1 cellular context compared by ENCODE assay signal in genomic region chr22:42633013-42633412, GRCh38.
TF ChIP-seq lines count a peak whose summit lies in the region.

No MANE protein-coding gene starts in this region.

TF ChIP-seq in GM12878, 131 proteins besides CTCF, POLR2A, EP300 and RAD21:
- no peak for TF ChIP-seq RAD51 (IDR thresholded peaks at IDR 0.05)
- no peak for TF ChIP-seq IKZF2 (IDR thresholded peaks at IDR 0.05)
- TF ChIP-seq, protein P1, sequence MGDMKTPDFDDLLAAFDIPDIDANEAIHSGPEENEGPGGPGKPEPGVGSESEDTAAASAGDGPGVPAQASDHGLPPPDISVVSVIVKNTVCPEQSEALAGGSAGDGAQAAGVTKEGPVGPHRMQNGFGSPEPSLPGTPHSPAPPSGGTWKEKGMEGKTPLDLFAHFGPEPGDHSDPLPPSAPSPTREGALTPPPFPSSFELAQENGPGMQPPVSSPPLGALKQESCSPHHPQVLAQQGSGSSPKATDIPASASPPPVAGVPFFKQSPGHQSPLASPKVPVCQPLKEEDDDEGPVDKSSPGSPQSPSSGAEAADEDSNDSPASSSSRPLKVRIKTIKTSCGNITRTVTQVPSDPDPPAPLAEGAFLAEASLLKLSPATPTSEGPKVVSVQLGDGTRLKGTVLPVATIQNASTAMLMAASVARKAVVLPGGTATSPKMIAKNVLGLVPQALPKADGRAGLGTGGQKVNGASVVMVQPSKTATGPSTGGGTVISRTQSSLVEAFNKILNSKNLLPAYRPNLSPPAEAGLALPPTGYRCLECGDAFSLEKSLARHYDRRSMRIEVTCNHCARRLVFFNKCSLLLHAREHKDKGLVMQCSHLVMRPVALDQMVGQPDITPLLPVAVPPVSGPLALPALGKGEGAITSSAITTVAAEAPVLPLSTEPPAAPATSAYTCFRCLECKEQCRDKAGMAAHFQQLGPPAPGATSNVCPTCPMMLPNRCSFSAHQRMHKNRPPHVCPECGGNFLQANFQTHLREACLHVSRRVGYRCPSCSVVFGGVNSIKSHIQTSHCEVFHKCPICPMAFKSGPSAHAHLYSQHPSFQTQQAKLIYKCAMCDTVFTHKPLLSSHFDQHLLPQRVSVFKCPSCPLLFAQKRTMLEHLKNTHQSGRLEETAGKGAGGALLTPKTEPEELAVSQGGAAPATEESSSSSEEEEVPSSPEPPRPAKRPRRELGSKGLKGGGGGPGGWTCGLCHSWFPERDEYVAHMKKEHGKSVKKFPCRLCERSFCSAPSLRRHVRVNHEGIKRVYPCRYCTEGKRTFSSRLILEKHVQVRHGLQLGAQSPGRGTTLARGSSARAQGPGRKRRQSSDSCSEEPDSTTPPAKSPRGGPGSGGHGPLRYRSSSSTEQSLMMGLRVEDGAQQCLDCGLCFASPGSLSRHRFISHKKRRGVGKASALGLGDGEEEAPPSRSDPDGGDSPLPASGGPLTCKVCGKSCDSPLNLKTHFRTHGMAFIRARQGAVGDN (IDR thresholded peaks at IDR 0.05) = no peak
- TF ChIP-seq RELB (IDR thresholded peaks at IDR 0.05; ENCODE audit: low read depth) = no peak
- TF ChIP-seq MYB (IDR thresholded peaks at IDR 0.05; ENCODE audit: borderline replicate concordance, low read depth, low read length) = no peak
- no peak for TF ChIP-seq MTA2 (IDR thresholded peaks at IDR 0.05; ENCODE audit: low read depth)
- no peak for TF ChIP-seq ZNF274 (IDR thresholded peaks at IDR 0.05; ENCODE audit: insufficient read depth, insufficient read length)
- no peak for TF ChIP-seq ZBTB33 (IDR thresholded peaks at IDR 0.05)
- TF ChIP-seq BCL11A (IDR thresholded peaks at IDR 0.05; ENCODE audit: low read depth, low read length) = no peak
- TF ChIP-seq ZNF24 (IDR thresholded peaks at IDR 0.05) = no peak
- TF ChIP-seq STAT1 (conservative IDR thresholded peaks at IDR 0.05) = no peak
